ENCODE assay signal across 23 cellular contexts in the genomic region with DNA sequence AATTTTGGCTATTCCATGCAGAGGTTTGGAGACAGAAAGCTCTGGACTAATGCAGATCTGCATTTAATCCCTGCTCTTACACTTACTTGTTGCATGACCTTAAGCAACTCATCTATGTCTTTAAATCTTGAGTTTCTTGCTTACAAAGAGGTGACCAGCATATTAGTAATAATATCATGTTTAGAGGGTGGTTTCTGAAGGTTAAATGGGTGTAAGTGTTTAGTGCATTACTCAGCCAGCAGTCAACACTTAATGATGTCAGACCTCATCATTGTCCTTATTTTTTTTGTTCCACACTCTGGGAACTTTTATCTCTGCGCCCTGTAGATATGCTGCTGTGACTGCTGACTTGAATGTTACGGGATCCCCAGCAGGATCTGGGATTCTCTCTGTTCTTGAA. TPM values are rescaled to one million over a fixed set of nuclear protein-coding genes. Genes with fewer than 3 reads are reported as not detected.
A peak's percentile ranks its signal among the peaks of the same experiment; 100 is the strongest.
DNase-seq lines count a peak whose midpoint lies in the region; ATAC-seq, FAIRE-seq and TF ChIP-seq lines count a peak whose summit lies in the region.
"Had no signal": no experiment of that assay in that cellular context is flagged by ENCODE, and none has a peak within 500 bp of the region (broad histone marks: within the 10 kb centered on the region; RNA-seq: fewer than 3 reads in every experiment).

No MANE protein-coding gene starts in this region.

- H3K4me3 ChIP-seq in AG04449 (ENCODE audit: low read depth, low read length) (no peak overlapping the region), astrocyte (ENCODE audit: insufficient read depth, low read depth, low read length) (no peak overlapping the region), foreskin fibroblast (ENCODE audit: low read depth in 1 of 2, low read length in 2 of 2) (no peak overlapping the region)
- H3K4me3 ChIP-seq: ascending aorta, dorsolateral prefrontal cortex, gastrocnemius medialis, lung, upper lobe of left lung had no signal

- DNase-seq in AG04449 (ENCODE audit: low read depth, low spot score) (peak; percentile 16), HFFc6 (peak; percentile 27), astrocyte (ENCODE audit: low read depth) (peak; percentile 85), foreskin fibroblast (peak; percentile 62 to 74), CD14-positive monocyte (ENCODE audit: low spot score) (no peak), OCI-M1 (lab: John Stamatoyannopoulos, UW) (no peak), medulla oblongata (ENCODE audit: extremely low spot score) (no peak)
- DNase-seq: activated effector memory CD4-positive, alpha-beta T cell treated with Interleukin-2 at 50 U/mL for 16 hours; BE2C; dorsolateral prefrontal cortex; gastrocnemius medialis; NCI-H1417 treated with DMSO at 0.1 percent for 48 hours; NCI-H345; retina; SK-N-SH; stimulated activated CD4-positive, alpha-beta T cell treated with anti-CD3 and anti-CD28 coated beads, Interleukin-4, amount 100 ng/mL, for 1 hour; upper lobe of left lung had no signal

- H3K9me3 Mint-ChIP-seq in HFFc6 (no peaks in the 10 kb centered on the region), astrocyte (ENCODE audit: unreplicated experiment) (peaks cover 2% of the 10 kb centered on the region), CD14-positive monocyte (peaks cover 0 to 2% (median 0%) of the 10 kb centered on the region in 7 donors)

- no peaks in the 10 kb centered on the region for H3K36me3 ChIP-seq in astrocyte (ENCODE audit: insufficient read depth, low read length)
- H3K36me3 ChIP-seq: ascending aorta, BE2C, gastrocnemius medialis, upper lobe of left lung had no signal

- H3K36me3 Mint-ChIP-seq in HFFc6 (ENCODE audit: low read depth) (no peaks in the 10 kb centered on the region), astrocyte (ENCODE audit: low read depth, unreplicated experiment) (no peaks in the 10 kb centered on the region), CD14-positive monocyte (no peaks in the 10 kb centered on the region)

- H3K4me2 ChIP-seq in astrocyte (ENCODE audit: low read length): peak overlapping the region; percentile 54
- H3K4me2 ChIP-seq: SK-N-SH had no signal

- intact Hi-C loops in CD14-positive monocyte (cut with micrococcal nuclease): loop anchor here in 1 of 2 donors (10.0 kb wide), 1 partner anchor 58 kb away; no protein-coding TSS in a partner anchor

- H3K4me1 Mint-ChIP-seq in HFFc6 (ENCODE audit: low read depth) (peaks cover 16% of the 10 kb centered on the region), astrocyte (ENCODE audit: low read depth, unreplicated experiment) (peaks cover 24% of the 10 kb centered on the region), CD14-positive monocyte (peaks cover 13% of the 10 kb centered on the region)

- ATAC-seq in HG03139 (IDR thresholded peaks at IDR 0.05; ENCODE audit: unreplicated experiment): no peak
- ATAC-seq: gastrocnemius medialis had no signal

- no peaks in the 10 kb centered on the region for H3K27me3 ChIP-seq in astrocyte (ENCODE audit: insufficient read depth, low read length)
- H3K27me3 ChIP-seq: ascending aorta, BE2C, gastrocnemius medialis, upper lobe of left lung had no signal

- H3K4me3 Mint-ChIP-seq in HFFc6 (no peak overlapping the region), astrocyte (ENCODE audit: unreplicated experiment) (no peak overlapping the region), CD14-positive monocyte (peak overlapping the region in 1 of 2 donors; percentile 60)

- POLR2A ChIA-PET in AG04449 (lab: Yijun Ruan, JAX): no interaction called here

- CTCF ChIA-PET in AG04449 (lab: Yijun Ruan, JAX): interaction anchor here (1.4 kb wide), 1 partner anchor 43 kb away, joined by 5 read pairs; the partner anchor contains the start of gene IL18R1

- H3K9me3 ChIP-seq in astrocyte (ENCODE audit: insufficient read depth, low read depth, low read length): no peaks in the 10 kb centered on the region
- H3K9me3 ChIP-seq: ascending aorta, BE2C, gastrocnemius medialis, SK-N-SH, upper lobe of left lung had no signal

- peaks cover 27% of the 10 kb centered on the region for H3K27me3 Mint-ChIP-seq in HFFc6 (ENCODE audit: insufficient read depth)
- no peaks in the 10 kb centered on the region for H3K27me3 Mint-ChIP-seq in astrocyte (ENCODE audit: low read depth, unreplicated experiment)
- H3K27me3 Mint-ChIP-seq in CD14-positive monocyte (ENCODE audit: low read depth in 3 of 3): peaks cover 36 to 49% (median 44%) of the 10 kb centered on the region in 3 donors

- H4K20me1 ChIP-seq in astrocyte (ENCODE audit: insufficient read depth, low read length): no peaks in the 10 kb centered on the region

- no peak overlapping the region for H2AFZ ChIP-seq in astrocyte (ENCODE audit: low read depth, low read length)

- H3K27ac Mint-ChIP-seq in HFFc6 (no peak overlapping the region), astrocyte (ENCODE audit: unreplicated experiment) (no peak overlapping the region), CD14-positive monocyte (no peak overlapping the region)

- peak; percentile 55 for FAIRE-seq in astrocyte (lab: Jason Lieb, UNC)
- FAIRE-seq: TTC549 had no signal

- H3K27ac ChIP-seq in astrocyte (ENCODE audit: low read depth, low read length): peak overlapping the region; percentile 49
- H3K27ac ChIP-seq: ascending aorta, dorsolateral prefrontal cortex, gastrocnemius medialis, upper lobe of left lung had no signal

- no peaks in the 10 kb centered on the region for H3K79me2 ChIP-seq in astrocyte (ENCODE audit: insufficient read depth, low read length)

- TF ChIP-seq CTCF in AG04449 (IDR thresholded peaks at IDR 0.05; ENCODE audit: insufficient read depth, low read length, missing control alignments): no peak
- TF ChIP-seq CTCF in HFFc6 (IDR thresholded peaks at IDR 0.05): no peak
- no peak for TF ChIP-seq CTCF in astrocyte (IDR thresholded peaks at IDR 0.05; ENCODE audit: insufficient read depth, low read depth, low read length)
- TF ChIP-seq CTCF in foreskin fibroblast (IDR thresholded peaks at IDR 0.05; ENCODE audit: low read depth, low read length): no peak
- TF ChIP-seq CTCF in CD14-positive monocyte (IDR thresholded peaks at IDR 0.05): no peak

- peaks cover 18% of the 10 kb centered on the region for H3K4me1 ChIP-seq in astrocyte (ENCODE audit: insufficient read depth, low read length)
- H3K4me1 ChIP-seq: ascending aorta, BE2C, gastrocnemius medialis, upper lobe of left lung had no signal

- peak overlapping the region; percentile 32 for H3K9ac ChIP-seq in astrocyte (ENCODE audit: low read length)
- H3K9ac ChIP-seq: SK-N-SH had no signal

RNA-seq across cellular contexts. Expression of gene IL1RL1, which starts 1.7 kb away (rescaled TPM):
- not detected for total RNA-seq in HFFc6 (2021; fragmentation: NEBNext Ultra II Directional; extraction: Animal tissue kit (Norgen Biotek cat#: 25700))
- total RNA-seq in astrocyte: 0.27 TPM in 1 of 2 replicates, not detected in the other
- not detected for polyA plus RNA-seq in CD14-positive monocyte
- total RNA-seq: H4 had no signal
- polyA plus RNA-seq: neural cell, SK-N-SH had no signal

RNA-seq across cellular contexts. Expression of gene IL18R1, which starts 42.6 kb away (rescaled TPM):
- not detected for total RNA-seq in HFFc6 (2021; fragmentation: NEBNext Ultra II Directional; extraction: Animal tissue kit (Norgen Biotek cat#: 25700))
- 2.4 and 4.4 TPM in 2 replicates for total RNA-seq in astrocyte
- under 1 TPM; 0.11 to 0.15 TPM for polyA plus RNA-seq in CD14-positive monocyte
- polyA plus RNA-seq: SK-N-SH had no signal

Comparison
In these comparisons a context has a peak if more than half of its experiments do, and no peak if none do; other contexts are left out.
1. DNase-seq: peak in AG04449 (single experiment), HFFc6 (single experiment), astrocyte (single experiment) and foreskin fibroblast (2 of 2); none in CD14-positive monocyte (single experiment), OCI-M1 (single experiment) and medulla oblongata (single experiment).